ENCODE assay signal across 1 cellular context in the genomic region with DNA sequence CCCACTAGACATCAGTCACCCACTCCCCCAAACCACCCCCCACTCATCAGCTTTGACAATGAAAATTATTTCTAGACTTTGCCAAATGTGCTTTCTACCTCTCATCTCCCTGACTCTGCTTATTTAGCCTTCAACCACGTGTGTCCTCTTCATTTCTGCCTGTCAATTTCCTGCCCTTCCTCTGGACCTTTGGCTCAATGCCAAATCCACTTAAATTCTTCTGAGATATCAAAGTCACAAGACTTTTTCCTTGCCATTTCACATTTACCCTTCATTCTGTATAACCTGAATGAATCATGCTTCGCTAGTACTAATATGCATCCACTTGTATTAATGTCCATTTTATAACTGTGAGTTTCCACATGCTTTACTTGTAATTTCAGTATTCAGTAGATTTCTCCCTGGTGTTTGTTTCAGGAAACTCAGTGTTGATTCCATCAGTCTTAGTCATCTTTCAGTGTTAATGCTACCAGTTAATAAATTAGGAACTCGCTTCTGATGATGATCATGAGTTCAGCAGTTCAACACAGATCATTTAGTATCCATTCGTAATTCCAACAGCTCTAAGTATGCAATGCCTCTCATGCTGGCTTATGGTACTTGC.
TF ChIP-seq lines count a peak whose summit lies in the region.

No MANE protein-coding gene starts in this region.

TF ChIP-seq in K562, 482 proteins besides CTCF, POLR2A, EP300 and RAD21 (continued from another document):
- no peak for TF ChIP-seq ZNF407 (IDR thresholded peaks at IDR 0.05; ENCODE audit: low read depth)
- TF ChIP-seq NFIX (CRISPR knock-in tag; IDR thresholded peaks at IDR 0.05; ENCODE audit: low read depth) = peak; percentile 47; the same call in 1 of the 2 replicates
- no peak for TF ChIP-seq EHMT2 (IDR thresholded peaks at IDR 0.05)
- no peak for TF ChIP-seq MNT (conservative IDR thresholded peaks at IDR 0.05)
- no peak for TF ChIP-seq ZNF316 (IDR thresholded peaks at IDR 0.05)
- TF ChIP-seq EP400 (IDR thresholded peaks at IDR 0.05) = no peak
- peak; percentile 80 for TF ChIP-seq NFIC (IDR thresholded peaks at IDR 0.05)
- TF ChIP-seq NCOA1 (IDR thresholded peaks at IDR 0.05; ENCODE audit: low read depth) = no peak
- no peak for TF ChIP-seq CHAMP1 (IDR thresholded peaks at IDR 0.05)
- no peak for TF ChIP-seq NELFE (IDR thresholded peaks at IDR 0.05; ENCODE audit: insufficient read depth, insufficient read length)
- no peak for TF ChIP-seq MEIS2 (IDR thresholded peaks at IDR 0.05; ENCODE audit: partially characterized antibody)
- TF ChIP-seq, protein P1, sequence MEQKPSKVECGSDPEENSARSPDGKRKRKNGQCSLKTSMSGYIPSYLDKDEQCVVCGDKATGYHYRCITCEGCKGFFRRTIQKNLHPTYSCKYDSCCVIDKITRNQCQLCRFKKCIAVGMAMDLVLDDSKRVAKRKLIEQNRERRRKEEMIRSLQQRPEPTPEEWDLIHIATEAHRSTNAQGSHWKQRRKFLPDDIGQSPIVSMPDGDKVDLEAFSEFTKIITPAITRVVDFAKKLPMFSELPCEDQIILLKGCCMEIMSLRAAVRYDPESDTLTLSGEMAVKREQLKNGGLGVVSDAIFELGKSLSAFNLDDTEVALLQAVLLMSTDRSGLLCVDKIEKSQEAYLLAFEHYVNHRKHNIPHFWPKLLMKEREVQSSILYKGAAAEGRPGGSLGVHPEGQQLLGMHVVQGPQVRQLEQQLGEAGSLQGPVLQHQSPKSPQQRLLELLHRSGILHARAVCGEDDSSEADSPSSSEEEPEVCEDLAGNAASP (IDR thresholded peaks at IDR 0.05) = no peak
TF ChIP-seq in K562: peak in this region for 2.
